Comparison of ENCODE assay signal across 8 cellular contexts in genomic region chr3:124492824-124493223, GRCh38.
DNase-seq lines count a peak whose midpoint lies in the region; ATAC-seq and TF ChIP-seq lines count a peak whose summit lies in the region.

No MANE protein-coding gene starts in this region.

- no peak overlapping the region for H3K4me2 ChIP-seq in osteoblast (ENCODE audit: insufficient read depth, low read length)

- peaks cover 5% of the 10 kb centered on the region for H3K27me3 Mint-ChIP-seq in endothelial cell (ENCODE audit: unreplicated experiment)

- TF ChIP-seq CTCF in AG09309 (IDR thresholded peaks at IDR 0.05; ENCODE audit: control insufficient read depth, insufficient read depth, low read depth, low read length, missing control alignments) (peak; percentile 49), GM13977 (IDR thresholded peaks at IDR 0.05; ENCODE audit: extremely low read depth, insufficient read depth, missing control alignments) (peak; percentile 16), endothelial cell (IDR thresholded peaks at IDR 0.05; ENCODE audit: unreplicated experiment) (no peak), osteoblast (IDR thresholded peaks at IDR 0.05; ENCODE audit: extremely low read depth, low read depth, low read length) (peak; percentile 36)

- H2AFZ ChIP-seq in osteoblast (ENCODE audit: low read length): no peak overlapping the region

- no peaks in the 10 kb centered on the region for H3K36me3 ChIP-seq in osteoblast (ENCODE audit: insufficient read depth, low read length)

- no peak overlapping the region for H3K4me3 Mint-ChIP-seq in endothelial cell (ENCODE audit: unreplicated experiment)

- peaks cover 3% of the 10 kb centered on the region for H3K27me3 ChIP-seq in osteoblast (ENCODE audit: insufficient read depth, low read length)

- H3K9me3 Mint-ChIP-seq in endothelial cell (ENCODE audit: unreplicated experiment): no peaks in the 10 kb centered on the region

- H3K79me2 ChIP-seq in osteoblast (ENCODE audit: insufficient read depth, low read length): no peaks in the 10 kb centered on the region

- ATAC-seq in HG03571 (IDR thresholded peaks at IDR 0.05; ENCODE audit: unreplicated experiment): no peak
- no peak for ATAC-seq in GM19351 (IDR thresholded peaks at IDR 0.05; ENCODE audit: unreplicated experiment)

- no peak overlapping the region for H3K27ac Mint-ChIP-seq in endothelial cell (ENCODE audit: unreplicated experiment)

- no peaks in the 10 kb centered on the region for H3K9me3 ChIP-seq in osteoblast (ENCODE audit: low read depth, low read length)

- H4K20me1 ChIP-seq in osteoblast (ENCODE audit: insufficient read depth, low read length): no peaks in the 10 kb centered on the region

- in situ Hi-C loops in GM13977 (cut with MboI; ENCODE audit: low pct_unique_long_range_greater_than_20kb, low sequenced_read_pairs, unreplicated experiment): no loop called here

- no peaks in the 10 kb centered on the region for H3K4me1 ChIP-seq in osteoblast (ENCODE audit: insufficient read depth, low read length)

- H3K4me3 ChIP-seq in AG09309 (ENCODE audit: control insufficient read depth, low read depth, low read length) (no peak overlapping the region), osteoblast (ENCODE audit: insufficient read depth, low read length) (no peak overlapping the region)

- no peak for DNase-seq in AG09309 (ENCODE audit: low read depth)
- DNase-seq in GM13977 (ENCODE audit: low spot score): peak; percentile 35
- DNase-seq in NCI-H69 (lab: John Stamatoyannopoulos, UW): peak; percentile 40
- DNase-seq in endothelial cell (ENCODE audit: low spot score): peak; percentile 43
- no peak for DNase-seq in osteoblast (ENCODE audit: insufficient read length, low spot score, missing footprints)
- DNase-seq in CD1c-positive myeloid dendritic cell (ENCODE audit: extremely low spot score): no peak

- H3K27ac ChIP-seq in osteoblast (ENCODE audit: low read depth, low read length): no peak overlapping the region

- H3K4me1 Mint-ChIP-seq in endothelial cell (ENCODE audit: unreplicated experiment): no peaks in the 10 kb centered on the region

- H3K36me3 Mint-ChIP-seq in endothelial cell (ENCODE audit: low read depth, unreplicated experiment): peaks cover 66% of the 10 kb centered on the region

Comparison
In these comparisons a context has a peak if more than half of its experiments do, and no peak if none do; other contexts are left out.
1. DNase-seq: peak in GM13977 (single experiment), NCI-H69 (single experiment) and endothelial cell (single experiment); none in AG09309 (single experiment), osteoblast (single experiment) and CD1c-positive myeloid dendritic cell (single experiment).